In genomic region chr14:80959448-80960006, GRCh38 we compare ENCODE assay signal across 8 cellular contexts. TPM values are rescaled to one million over a fixed set of nuclear protein-coding genes. Genes with fewer than 3 reads are reported as not detected.
DNase-seq lines count a peak whose midpoint lies in the region; ATAC-seq and TF ChIP-seq lines count a peak whose summit lies in the region.

No MANE protein-coding gene starts in this region.

- peaks cover 0 to 2% of the 10 kb centered on the region in 2 donors for H3K27me3 Mint-ChIP-seq in CD8-positive, alpha-beta memory T cell
- no peaks in the 10 kb centered on the region for H3K27me3 Mint-ChIP-seq in T-cell
- H3K27me3 Mint-ChIP-seq in osteocyte (ENCODE audit: unreplicated experiment), result peaks cover 62% of the 10 kb centered on the region

- TF ChIP-seq POLR2A in prostate gland (IDR thresholded peaks at IDR 0.05), result no peak

- no peak overlapping the region for H3K27ac ChIP-seq in CD8-positive, alpha-beta memory T cell (ENCODE audit: low read depth, low read length)
- H3K27ac ChIP-seq in prostate gland, result no peak overlapping the region

- peaks cover 0 to 3% (median 0%) of the 10 kb centered on the region in 3 donors for H3K36me3 Mint-ChIP-seq in CD8-positive, alpha-beta memory T cell
- H3K36me3 Mint-ChIP-seq in T-cell, result no peaks in the 10 kb centered on the region
- H3K36me3 Mint-ChIP-seq in osteocyte (ENCODE audit: unreplicated experiment), result no peaks in the 10 kb centered on the region

- TF ChIP-seq CTCF in osteocyte (IDR thresholded peaks at IDR 0.05), result no peak
- TF ChIP-seq CTCF in prostate gland (IDR thresholded peaks at IDR 0.05), result no peak

- no peaks in the 10 kb centered on the region for H3K27me3 ChIP-seq in CD8-positive, alpha-beta memory T cell (ENCODE audit: insufficient read depth, low read length, poor library complexity, severe bottlenecking)
- H3K27me3 ChIP-seq in endocrine pancreas (ENCODE audit: control insufficient read depth, insufficient read depth, low read length) (no peaks in the 10 kb centered on the region), prostate gland (replicated peaks; ENCODE audit: insufficient read depth) (peaks cover 3% of the 10 kb centered on the region)

- no peaks in the 10 kb centered on the region for H3K36me3 ChIP-seq in CD8-positive, alpha-beta memory T cell (ENCODE audit: insufficient read depth, low read length)
- no peaks in the 10 kb centered on the region for H3K36me3 ChIP-seq in endocrine pancreas (ENCODE audit: control insufficient read depth, insufficient read depth, low read length)
- no peaks in the 10 kb centered on the region for H3K36me3 ChIP-seq in prostate gland

- intact Hi-C loops in prostate gland (cut with DNase I), result loop anchor here (10.0 kb wide), 1 partner anchor 215 kb away; no protein-coding TSS in a partner anchor

- peaks cover 19% of the 10 kb centered on the region for H3K4me1 ChIP-seq in CD8-positive, alpha-beta memory T cell (ENCODE audit: insufficient read depth, low read length)
- H3K4me1 ChIP-seq in endocrine pancreas (ENCODE audit: control insufficient read depth, insufficient read depth, low read length) (peaks cover 8% of the 10 kb centered on the region), prostate gland (replicated peaks) (no peaks in the 10 kb centered on the region)

- no peak overlapping the region for H3K9ac ChIP-seq in endocrine pancreas (ENCODE audit: control insufficient read depth, insufficient read depth, low read length)

- H3K9me3 ChIP-seq in CD8-positive, alpha-beta memory T cell (ENCODE audit: low read length), result no peaks in the 10 kb centered on the region
- no peaks in the 10 kb centered on the region for H3K9me3 ChIP-seq in endocrine pancreas (ENCODE audit: control insufficient read depth, low read length)
- H3K9me3 ChIP-seq in prostate gland, result no peaks in the 10 kb centered on the region

- WGBS in prostate gland, result 56% methylated on average over 5 of the region's 5 CpGs

- DNase-seq in CD8-positive, alpha-beta memory T cell, result peak; percentile 33 to 76 (median 38)
- DNase-seq in T-cell, result peak in 33 of 34 experiments; percentile 8 to 65 (median 43)
- DNase-seq in GM03348 (ENCODE audit: low spot score), result no peak
- no peak for DNase-seq in osteocyte (ENCODE audit: extremely low spot score, unreplicated experiment)
- no peak for DNase-seq in prostate gland (ENCODE audit: low spot score)

- CTCF ChIA-PET in CD8-positive, alpha-beta memory T cell (lab: Charles Lee), result interaction anchor here (1.4 to 10.0 kb wide), 3 partner anchors 10 to 211 kb away, joined by 5 to 152 read pairs (median 32); no protein-coding TSS in a partner anchor
- CTCF ChIA-PET in T-cell (lab: Charles Lee), result interaction anchor here (0.5 to 2.9 kb wide), 13 partner anchors 9 to 496 kb away, joined by 3 to 36 read pairs (median 4); no protein-coding TSS in a partner anchor

- POLR2A ChIA-PET in CD8-positive, alpha-beta memory T cell (lab: Charles Lee), result no interaction called here
- POLR2A ChIA-PET in T-cell (lab: Charles Lee), result interaction anchor here in 1 of 2 donors (0.5 to 1.5 kb wide), 3 partner anchors 21 to 88 kb away, joined by 3 to 5 read pairs (median 4); no protein-coding TSS in a partner anchor

- peak overlapping the region; percentile 75 to 86 (median 80) for H3K4me3 Mint-ChIP-seq in CD8-positive, alpha-beta memory T cell
- H3K4me3 Mint-ChIP-seq in T-cell (peak overlapping the region; percentile 58 to 67 (median 63)), osteocyte (ENCODE audit: unreplicated experiment) (no peak overlapping the region)

- peak overlapping the region; percentile 62 to 95 (median 84) for H3K27ac Mint-ChIP-seq in CD8-positive, alpha-beta memory T cell
- H3K27ac Mint-ChIP-seq in T-cell (peak overlapping the region; percentile 87 to 93), osteocyte (ENCODE audit: unreplicated experiment) (no peak overlapping the region)

- peak overlapping the region; percentile 21 for H3K4me3 ChIP-seq in CD8-positive, alpha-beta memory T cell (ENCODE audit: low read length)
- peak overlapping the region; percentile 73 for H3K4me3 ChIP-seq in endocrine pancreas (ENCODE audit: control insufficient read depth, insufficient read depth, low read length)
- H3K4me3 ChIP-seq in prostate gland, result no peak overlapping the region

- no peaks in the 10 kb centered on the region for H3K9me3 Mint-ChIP-seq in CD8-positive, alpha-beta memory T cell
- H3K9me3 Mint-ChIP-seq in T-cell, result no peaks in the 10 kb centered on the region
- H3K9me3 Mint-ChIP-seq in osteocyte (ENCODE audit: unreplicated experiment), result no peaks in the 10 kb centered on the region

- ATAC-seq in GM19351 (IDR thresholded peaks at IDR 0.05; ENCODE audit: unreplicated experiment), result peak; percentile 96
- ATAC-seq in HG03354 (IDR thresholded peaks at IDR 0.05; ENCODE audit: poor library complexity, severe bottlenecking, unreplicated experiment), result peak; percentile 97
- peak; percentile 82 to 89 (median 84) for ATAC-seq in T-cell (replicated peaks in 1 of 4)

- H3K4me1 Mint-ChIP-seq in CD8-positive, alpha-beta memory T cell, result peaks cover 41 to 55% (median 54%) of the 10 kb centered on the region in 3 donors
- peaks cover 43 to 50% (median 47%) of the 10 kb centered on the region in 3 donors for H3K4me1 Mint-ChIP-seq in T-cell
- peaks cover 6% of the 10 kb centered on the region for H3K4me1 Mint-ChIP-seq in osteocyte (ENCODE audit: unreplicated experiment)

RNA-seq across cellular contexts. Expression of gene TSHR, which starts 4.1 kb away (rescaled TPM):
- not detected for total RNA-seq in CD8-positive, alpha-beta memory T cell
- polyA plus RNA-seq in CD8-positive, alpha-beta memory T cell, result not detected
- total RNA-seq in T-cell (1 to 10 TPM in 2 of 5 donors, under 1 TPM in 3; 0.25 to 1.7 (median 0.86) TPM), osteocyte (not detected in 2 replicates), prostate gland (under 1 TPM; 0.23 to 0.36 TPM)

RNA-seq across cellular contexts. Expression of gene CEP128, which starts 18.0 kb away (rescaled TPM):
- 10 to 100 TPM; 15.4 to 17.1 TPM for total RNA-seq in CD8-positive, alpha-beta memory T cell
- 5.4 TPM for polyA plus RNA-seq in CD8-positive, alpha-beta memory T cell
- total RNA-seq in T-cell, result 10 to 100 TPM; 12.6 to 24.8 (median 15.2) TPM
- 9.4 and 9.7 TPM in 2 replicates for total RNA-seq in osteocyte
- 1 to 10 TPM; 6.4 to 7.3 TPM for total RNA-seq in prostate gland

Comparison
In these comparisons a context has a peak if more than half of its experiments do, and no peak if none do; other contexts are left out.
1. DNase-seq: peak in CD8-positive, alpha-beta memory T cell (5 of 5) and T-cell (33 of 34); none in GM03348 (single experiment), osteocyte (single experiment) and prostate gland (single experiment).
2. H3K4me3 ChIP-seq: peak in CD8-positive, alpha-beta memory T cell (single experiment) and endocrine pancreas (single experiment); none in prostate gland (0 of 2).
3. Peak in every context shown above with its lines, with median percentiles within 50 percentile points of each other: ATAC-seq.